ENCODE assay signal across 12 cellular contexts in the genomic region with DNA sequence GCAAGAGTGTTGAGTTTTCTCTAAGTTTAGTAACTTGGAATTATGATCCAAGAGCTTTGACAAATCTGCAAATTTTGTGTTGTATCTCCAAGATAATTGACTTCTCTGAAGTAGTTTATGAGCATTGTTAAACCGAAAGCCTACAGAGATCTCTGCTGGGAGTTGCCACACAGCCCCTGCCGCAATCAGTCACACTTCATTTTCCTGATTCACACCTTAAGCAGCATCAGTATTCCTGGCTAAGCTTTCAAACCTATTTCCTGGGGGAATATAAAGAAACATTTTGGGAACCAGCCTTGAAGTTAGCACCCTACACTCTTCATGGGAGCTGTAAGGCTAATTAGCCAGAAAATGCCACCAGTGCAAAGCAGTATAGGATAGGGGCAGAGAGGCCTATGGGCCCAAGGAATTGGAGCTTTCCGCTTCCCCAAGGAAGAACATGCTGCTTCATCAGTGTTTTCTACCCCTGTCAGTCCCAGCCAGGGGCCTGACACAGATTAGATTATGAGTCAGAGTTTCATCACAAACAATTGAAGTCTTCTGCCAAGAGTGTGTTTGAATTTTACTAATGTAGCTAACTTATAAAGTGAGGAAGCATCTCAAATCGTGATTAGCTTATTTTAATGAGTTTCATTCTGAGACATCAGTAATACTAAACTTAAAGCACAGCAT. TPM values are rescaled to one million over a fixed set of nuclear protein-coding genes. Genes with fewer than 3 reads are reported as not detected.
DNase-seq lines count a peak whose midpoint lies in the region; ATAC-seq, FAIRE-seq and TF ChIP-seq lines count a peak whose summit lies in the region.
"Had no signal": no experiment of that assay in that cellular context is flagged by ENCODE, and none has a peak within 500 bp of the region (broad histone marks: within the 10 kb centered on the region; RNA-seq: fewer than 3 reads in every experiment).

No MANE protein-coding gene starts in this region.

- dilution Hi-C loops in endothelial cell of umbilical vein (cut with MboI; ENCODE audit: extremely low pct_ligation_motif_present, low sequenced_read_pairs), result no loop called here

- no peaks in the 10 kb centered on the region for H3K9me2 ChIP-seq in PC-9 (ENCODE audit: insufficient read depth)

- H3K9me3 ChIP-seq in PC-9 (ENCODE audit: insufficient read depth, low read depth) (no peaks in the 10 kb centered on the region), endothelial cell of umbilical vein (replicated peaks; ENCODE audit: control insufficient read depth, insufficient read depth, low read length) (no peaks in the 10 kb centered on the region), osteoblast (ENCODE audit: low read depth, low read length) (no peaks in the 10 kb centered on the region)

- BruUV-seq in PC-9 (replicated peaks; lab: Mats Ljungman, UMichigan) (no TSS peak), endothelial cell of umbilical vein (replicated peaks; lab: Mats Ljungman, UMichigan) (no TSS peak)

- no peak overlapping the region for H3K4me2 ChIP-seq in PC-9
- no peak overlapping the region for H3K4me2 ChIP-seq in endothelial cell of umbilical vein (ENCODE audit: insufficient read depth, low read length)
- no peak overlapping the region for H3K4me2 ChIP-seq in osteoblast (ENCODE audit: insufficient read depth, low read length)

- H3K4me1 ChIP-seq in PC-9 (replicated peaks; ENCODE audit: insufficient read depth), result peaks cover 21% of the 10 kb centered on the region
- no peaks in the 10 kb centered on the region for H3K4me1 ChIP-seq in endothelial cell of umbilical vein (ENCODE audit: control insufficient read depth, extremely low read depth, insufficient read depth, low read length)
- H3K4me1 ChIP-seq in osteoblast (ENCODE audit: insufficient read depth, low read length), result peaks cover 10% of the 10 kb centered on the region

- H3F3A ChIP-seq in PC-9 (ENCODE audit: insufficient read depth, low read depth), result peaks cover 18% of the 10 kb centered on the region; the same call in 1 of the 2 replicates

- CTCF ChIA-PET in PC-9 (lab: Charles Lee), result interaction anchor here (0.6 kb wide), 1 partner anchor 178 kb away, joined by 3 read pairs; no protein-coding TSS in a partner anchor
- CTCF ChIA-PET in endothelial cell of umbilical vein (lab: Charles Lee), result interaction anchor here (1.2 to 2.0 kb wide), 6 partner anchors 8 to 714 kb away, joined by 4 to 6 read pairs (median 4); no protein-coding TSS in a partner anchor

- no peak overlapping the region for H3K9ac ChIP-seq in endothelial cell of umbilical vein (replicated peaks; ENCODE audit: extremely low read depth, insufficient read depth, low read length)

- H3K9me1 ChIP-seq in endothelial cell of umbilical vein (replicated peaks; ENCODE audit: control insufficient read depth, extremely low read depth, insufficient read depth, low read length), result no peaks in the 10 kb centered on the region

- H3K79me2 ChIP-seq in PC-9 (ENCODE audit: low read depth) (no peaks in the 10 kb centered on the region), endothelial cell of umbilical vein (ENCODE audit: control insufficient read depth, insufficient read depth, low read length) (no peaks in the 10 kb centered on the region), osteoblast (ENCODE audit: insufficient read depth, low read length) (no peaks in the 10 kb centered on the region)

- intact Hi-C loops in PC-9 (cut with micrococcal nuclease; ENCODE audit: unreplicated experiment), result no loop called here
- intact Hi-C loops in endothelial cell of umbilical vein (cut with micrococcal nuclease), result no loop called here

- no peak for TF ChIP-seq CTCF in PC-9 (conservative IDR thresholded peaks at IDR 0.05)
- TF ChIP-seq CTCF in endothelial cell of umbilical vein (IDR thresholded peaks at IDR 0.05; ENCODE audit: extremely low read depth in 1 of 2, insufficient read depth in 1 of 2, low read depth in 1 of 2, low read length in 2 of 2), result no peak
- TF ChIP-seq CTCF in osteoblast (IDR thresholded peaks at IDR 0.05; ENCODE audit: extremely low read depth, low read depth, low read length), result no peak

- no peak for FAIRE-seq in endothelial cell of umbilical vein (lab: Jason Lieb, UNC)
- FAIRE-seq: small intestine had no signal

- H3K36me3 ChIP-seq in PC-9 (ENCODE audit: low read depth) (no peaks in the 10 kb centered on the region), endothelial cell of umbilical vein (ENCODE audit: control insufficient read depth in 2 of 2, extremely low read depth in 1 of 2, insufficient read depth in 2 of 2, low read length in 2 of 2) (no peaks in the 10 kb centered on the region), osteoblast (ENCODE audit: insufficient read depth, low read length) (no peaks in the 10 kb centered on the region)

- DNase-seq in ELR (ENCODE audit: low read depth), result peak; percentile 61
- DNase-seq in PC-9, result peak in 1 of 2 experiments; percentile 59
- DNase-seq in endothelial cell of umbilical vein (ENCODE audit: low read depth, low spot score), result no peak
- DNase-seq in osteoblast (ENCODE audit: insufficient read length, low spot score, missing footprints), result peak; percentile 53
- no peak for DNase-seq in GOT3 (lab: John Stamatoyannopoulos, UW)
- no peak for DNase-seq in HK-2 (ENCODE audit: unreplicated experiment)
- DNase-seq: activated CD8-positive, alpha-beta memory T cell treated with anti-CD3 and anti-CD28 coated beads, Interleukin-2, amount 50 U/mL, for 48 hours; NCI-H1694 treated with DMSO at 0.1 percent for 48 hours; small intestine had no signal

- no peaks in the 10 kb centered on the region for H3K27me3 ChIP-seq in PC-9 (ENCODE audit: insufficient read depth, low read depth)
- H3K27me3 ChIP-seq in endothelial cell of umbilical vein (ENCODE audit: control insufficient read depth in 2 of 2, insufficient read depth in 2 of 2, low read length in 2 of 2), result no peaks in the 10 kb centered on the region
- no peaks in the 10 kb centered on the region for H3K27me3 ChIP-seq in osteoblast (ENCODE audit: insufficient read depth, low read length)

- POLR2A ChIA-PET in PC-9 (lab: Charles Lee; ENCODE audit: unreplicated experiment), result no interaction called here
- POLR2A ChIA-PET in endothelial cell of umbilical vein (lab: Charles Lee), result no interaction called here

- H3K27ac ChIP-seq in PC-9 (peak overlapping the region; percentile 38), endothelial cell of umbilical vein (ENCODE audit: insufficient read depth, low read depth, low read length) (no peak overlapping the region), osteoblast (ENCODE audit: low read depth, low read length) (no peak overlapping the region)

- H3K4me3 ChIP-seq in PC-9 (no peak overlapping the region), endothelial cell of umbilical vein (replicated peaks in 1 of 3; ENCODE audit: insufficient read depth in 1 of 3, low read depth in 1 of 3, low read length in 3 of 3) (no peak overlapping the region), osteoblast (ENCODE audit: insufficient read depth, low read length) (no peak overlapping the region)
- H3K4me3 ChIP-seq: lung had no signal

- ATAC-seq in HG03097 (IDR thresholded peaks at IDR 0.05; ENCODE audit: low FRiP score, unreplicated experiment) (no peak), GM18907 (IDR thresholded peaks at IDR 0.05; ENCODE audit: unreplicated experiment) (no peak)

- H2AFZ ChIP-seq in PC-9 (no peak overlapping the region), endothelial cell of umbilical vein (ENCODE audit: low read depth, low read length) (no peak overlapping the region), osteoblast (ENCODE audit: low read length) (no peak overlapping the region)

- no peaks in the 10 kb centered on the region for H4K20me1 ChIP-seq in PC-9 (ENCODE audit: insufficient read depth)
- H4K20me1 ChIP-seq in endothelial cell of umbilical vein (replicated peaks; ENCODE audit: control insufficient read depth, extremely low read depth, insufficient read depth, low read length), result no peaks in the 10 kb centered on the region
- H4K20me1 ChIP-seq in osteoblast (ENCODE audit: insufficient read depth, low read length), result no peaks in the 10 kb centered on the region

- TF ChIP-seq POLR2A in endothelial cell of umbilical vein (IDR thresholded peaks at IDR 0.05; ENCODE audit: low read depth, low read length), result no peak

TF ChIP-seq in endothelial cell of umbilical vein, 7 proteins besides CTCF, POLR2A, EP300 and RAD21:
- TF ChIP-seq, protein P1, sequence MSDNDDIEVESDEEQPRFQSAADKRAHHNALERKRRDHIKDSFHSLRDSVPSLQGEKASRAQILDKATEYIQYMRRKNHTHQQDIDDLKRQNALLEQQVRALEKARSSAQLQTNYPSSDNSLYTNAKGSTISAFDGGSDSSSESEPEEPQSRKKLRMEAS (IDR thresholded peaks at IDR 0.05; ENCODE audit: insufficient read depth, insufficient read length), result no peak
- peak; percentile 14 for TF ChIP-seq FOS (IDR thresholded peaks at IDR 0.05; ENCODE audit: borderline replicate concordance, insufficient read depth, low read length)

RNA-seq across cellular contexts. Expression of a gene that starts 23.2 kb away (rescaled TPM):
- total RNA-seq in PC-9 (2021) (154 and 156 TPM in 2 replicates), endothelial cell of umbilical vein (149 and 173 TPM in 2 replicates), osteoblast (71.7 and 150 TPM in 2 replicates)
- polyA plus RNA-seq in endothelial cell of umbilical vein, result 14.7 and 29.5 TPM in 2 replicates
- polyA plus RNA-seq in endothelial cell of umbilical vein (2011; cell fraction: cytosol; rRNA removed), result 53.5 and 62.5 TPM in 2 replicates
- polyA plus RNA-seq in endothelial cell of umbilical vein (2011; cell fraction: nucleus; rRNA removed), result 24.4 and 34.4 TPM in 2 replicates
- 170 and 180 TPM in 2 replicates for polyA plus RNA-seq in endothelial cell of umbilical vein (2012)
- 6.7 and 7.0 TPM in 2 replicates for polyA minus RNA-seq in endothelial cell of umbilical vein
- polyA minus RNA-seq in endothelial cell of umbilical vein (2011; cell fraction: cytosol; rRNA and poly(A)+ RNA removed), result 54.7 TPM
- polyA minus RNA-seq in endothelial cell of umbilical vein (2011; cell fraction: nucleus; rRNA and poly(A)+ RNA removed), result 10.7 and 13.4 TPM in 2 replicates

RNA-seq across cellular contexts. Expression of a gene that starts 46.7 kb away (rescaled TPM):
- total RNA-seq in PC-9 (2021) (24.1 and 28.8 TPM in 2 replicates), endothelial cell of umbilical vein (31.6 and 31.8 TPM in 2 replicates), osteoblast (17.1 and 17.7 TPM in 2 replicates)
- 24.7 and 29.5 TPM in 2 replicates for polyA plus RNA-seq in endothelial cell of umbilical vein
- 26.5 and 30.6 TPM in 2 replicates for polyA plus RNA-seq in endothelial cell of umbilical vein (2011; cell fraction: cytosol; rRNA removed)
- polyA plus RNA-seq in endothelial cell of umbilical vein (2011; cell fraction: nucleus; rRNA removed), result 15.9 and 20.6 TPM in 2 replicates
- 34.4 and 43.6 TPM in 2 replicates for polyA plus RNA-seq in endothelial cell of umbilical vein (2012)
- polyA minus RNA-seq in endothelial cell of umbilical vein, result 15.0 and 20.1 TPM in 2 replicates
- 12.0 TPM for polyA minus RNA-seq in endothelial cell of umbilical vein (2011; cell fraction: cytosol; rRNA and poly(A)+ RNA removed)
- 10.0 and 13.1 TPM in 2 replicates for polyA minus RNA-seq in endothelial cell of umbilical vein (2011; cell fraction: nucleus; rRNA and poly(A)+ RNA removed)

Comparison
In these comparisons a context has a peak if more than half of its experiments do, and no peak if none do; other contexts are left out.
1. DNase-seq: peak in ELR (single experiment) and osteoblast (single experiment); none in endothelial cell of umbilical vein (single experiment), GOT3 (single experiment) and HK-2 (single experiment).